Comparison of ENCODE assay signal across 12 cellular contexts in genomic region chr10:95334793-95335120, GRCh38. TPM values are rescaled to one million over a fixed set of nuclear protein-coding genes. Genes with fewer than 3 reads are reported as not detected.
A peak's percentile ranks its signal among the peaks of the same experiment; 100 is the strongest.
DNase-seq lines count a peak whose midpoint lies in the region; ATAC-seq and TF ChIP-seq lines count a peak whose summit lies in the region.
"Had no signal": no experiment of that assay in that cellular context is flagged by ENCODE, and none has a peak within 500 bp of the region (broad histone marks: within the 10 kb centered on the region; RNA-seq: fewer than 3 reads in every experiment).

No MANE protein-coding gene starts in this region.

- no peak for TF ChIP-seq POLR2A in prostate gland (IDR thresholded peaks at IDR 0.05)

- H3K9me3 ChIP-seq in prostate gland (no peaks in the 10 kb centered on the region), aorta (ENCODE audit: control insufficient read depth, low read length) (no peaks in the 10 kb centered on the region)

- H3K4me1 ChIP-seq in foreskin keratinocyte: peaks cover 14% of the 10 kb centered on the region
- H3K4me1 ChIP-seq in prostate gland (replicated peaks): no peaks in the 10 kb centered on the region
- H3K4me1 ChIP-seq in aorta (ENCODE audit: control insufficient read depth in 1 of 2, insufficient read depth in 2 of 2, low read length in 2 of 2): peaks cover 2 to 16% of the 10 kb centered on the region in 2 donors

- no peak for DNase-seq in left cardiac atrium
- no peak for DNase-seq in Right ventricle myocardium superior
- DNase-seq in foreskin keratinocyte: no peak
- no peak for DNase-seq in prostate gland (ENCODE audit: low spot score)
- DNase-seq in aorta: no peak
- no peak for DNase-seq in NCI-H1105 (lab: John Stamatoyannopoulos, UW)
- DNase-seq in stimulated activated CD4-positive, alpha-beta T cell treated with anti-CD3 and anti-CD28 coated beads, Interleukin-2, amount 100 ng/mL, for 24 hours: no peak
- DNase-seq in NCI-H146 (lab: John Stamatoyannopoulos, UW): no peak
- DNase-seq: activated T-cell treated with anti-CD3 and anti-CD28 coated beads, Interleukin-2, amount 50 U/mL, for 24 hours; COR-L47; endodermal cell; hypothalamus had no signal

- TF ChIP-seq CTCF in foreskin keratinocyte (conservative IDR thresholded peaks at IDR 0.05): no peak
- TF ChIP-seq CTCF in prostate gland (IDR thresholded peaks at IDR 0.05): no peak

- H3K27me3 ChIP-seq in foreskin keratinocyte (no peaks in the 10 kb centered on the region), prostate gland (replicated peaks; ENCODE audit: insufficient read depth) (no peaks in the 10 kb centered on the region), aorta (ENCODE audit: control insufficient read depth in 1 of 2, insufficient read depth in 2 of 2, low read length in 1 of 2) (no peaks in the 10 kb centered on the region)

- intact Hi-C loops in left cardiac atrium (cut with DNase I): no loop called here
- intact Hi-C loops in Right ventricle myocardium superior (cut with DNase I): no loop called here
- intact Hi-C loops in prostate gland (cut with DNase I): no loop called here
- intact Hi-C loops in aorta (cut with DNase I): no loop called here

- H3K36me3 ChIP-seq in prostate gland: no peaks in the 10 kb centered on the region
- H3K36me3 ChIP-seq in aorta (ENCODE audit: control insufficient read depth in 1 of 2, insufficient read depth in 2 of 2, low read length in 1 of 2): peaks cover 8% of the 10 kb centered on the region in 2 donors

- ATAC-seq in left cardiac atrium (peak; percentile 1 to 8), Right ventricle myocardium superior (ENCODE audit: poor library complexity) (no peak), foreskin keratinocyte (peak; percentile 19), aorta (ENCODE audit: low FRiP score) (peak; percentile 31)

- H3K27ac ChIP-seq in foreskin keratinocyte (no peak overlapping the region), prostate gland (peak overlapping the region; percentile 13 to 54), aorta (ENCODE audit: low read depth in 1 of 2, low read length in 2 of 2) (peak overlapping the region; percentile 82 to 88)

- H3K4me3 ChIP-seq in prostate gland (no peak overlapping the region), aorta (ENCODE audit: low read length in 2 of 2) (no peak overlapping the region)

- 74% methylated on average over 3 of the region's 3 CpGs for WGBS in prostate gland
- WGBS in aorta, 2 donors: 15 to 19% methylated on average over 3 of the region's 3 CpGs

RNA-seq across cellular contexts. Expression of gene PDLIM1, which starts 44.0 kb away (rescaled TPM):
- total RNA-seq in left cardiac atrium (100 to 1,000 TPM; 161 to 271 TPM), Right ventricle myocardium superior (226 TPM), foreskin keratinocyte (256 and 304 TPM in 2 replicates), prostate gland (10 to 100 TPM; 63.2 to 82.0 TPM), aorta (100 to 1,000 TPM; 243 to 273 TPM)
- polyA plus RNA-seq in foreskin keratinocyte (366 and 431 TPM in 2 replicates), aorta (100 to 1,000 TPM; 159 to 232 TPM)
